36 cellular contexts compared by ENCODE assay signal in genomic region chrX:113269203-113269602, GRCh38.
A peak's percentile ranks its signal among the peaks of the same experiment; 100 is the strongest.
DNase-seq lines count a peak whose midpoint lies in the region; ATAC-seq, FAIRE-seq and TF ChIP-seq lines count a peak whose summit lies in the region.
"Had no signal": no experiment of that assay in that cellular context is flagged by ENCODE, and none has a peak within 500 bp of the region (broad histone marks: within the 10 kb centered on the region; RNA-seq: fewer than 3 reads in every experiment).

No MANE protein-coding gene starts in this region.

- no peak overlapping the region for H3K14ac ChIP-seq in IMR-90 (replicated peaks; ENCODE audit: low read depth, low read length)

- no peak overlapping the region for H4K91ac ChIP-seq in IMR-90 (ENCODE audit: insufficient read depth, low read depth, low read length)

- no peaks in the 10 kb centered on the region for H3K27me3 Mint-ChIP-seq in astrocyte (ENCODE audit: low read depth, unreplicated experiment)
- H3K27me3 Mint-ChIP-seq: B cell; CD4-positive, alpha-beta memory T cell; CD4-positive, alpha-beta T cell; CD4-positive, CD25-positive, alpha-beta regulatory T cell had no signal

- H2BK120ac ChIP-seq in IMR-90 (ENCODE audit: low read depth, low read length), result no peak overlapping the region

- no peak overlapping the region for H3K9ac ChIP-seq in HepG2 (ENCODE audit: insufficient read depth, low read depth, low read length)
- no peak overlapping the region for H3K9ac ChIP-seq in IMR-90 (ENCODE audit: low read depth, low read length)
- H3K9ac ChIP-seq in astrocyte (ENCODE audit: low read length), result no peak overlapping the region
- H3K9ac ChIP-seq: BLaER1; BLaER1 treated with 17β-estradiol and CSF1 and Interleukin-3, amounts not matched to agents 10 nM and 100 nM had no signal

- TF ChIP-seq RAD21 in HepG2 (CRISPR knock-in tag; IDR thresholded peaks at IDR 0.05), result no peak
- no peak for TF ChIP-seq RAD21 in A549 (conservative IDR thresholded peaks at IDR 0.05 in 1 of 2, IDR thresholded peaks at IDR 0.05 in 1 of 2)
- no peak for TF ChIP-seq RAD21 in IMR-90 (IDR thresholded peaks at IDR 0.05; ENCODE audit: low read length)

- no peaks in the 10 kb centered on the region for H3K79me1 ChIP-seq in IMR-90 (ENCODE audit: low read depth in 1 of 2, low read length in 2 of 2)

- H2AK9ac ChIP-seq in IMR-90 (replicated peaks; ENCODE audit: low read depth, low read length, poor library complexity), result no peak overlapping the region

- no peaks in the 10 kb centered on the region for H3K27me3 ChIP-seq in HepG2 (ENCODE audit: control insufficient read depth in 1 of 2, insufficient read depth in 2 of 2, low read length in 2 of 2)
- peaks cover 0 to 2% of the 10 kb centered on the region in 2 donors for H3K27me3 ChIP-seq in right lobe of liver
- no peaks in the 10 kb centered on the region for H3K27me3 ChIP-seq in IMR-90 (ENCODE audit: control insufficient read depth, insufficient read depth, low read length)
- H3K27me3 ChIP-seq in astrocyte (ENCODE audit: insufficient read depth, low read length), result no peaks in the 10 kb centered on the region
- H3K27me3 ChIP-seq: BE2C had no signal

- no peak overlapping the region for H3K23ac ChIP-seq in IMR-90 (ENCODE audit: low read depth, low read length)

- CTCF ChIA-PET in HepG2 (lab: Yijun Ruan, JAX; ENCODE audit: low intra/inter-chr PET ratio, low total read pairs), result no interaction called here
- CTCF ChIA-PET in A549 (lab: Yijun Ruan, JAX), result no interaction called here
- CTCF ChIA-PET in IMR-90 (lab: Yijun Ruan, JAX), result no interaction called here

- no peak for TF ChIP-seq POLR2A in HepG2 (IDR thresholded peaks at IDR 0.05; ENCODE audit: insufficient read depth in 1 of 2, low read depth in 2 of 2, low read length in 2 of 2)
- TF ChIP-seq POLR2A in right lobe of liver (IDR thresholded peaks at IDR 0.05), result no peak
- no peak for TF ChIP-seq POLR2A in A549 (IDR thresholded peaks at IDR 0.05; ENCODE audit: low read length)
- no peak for TF ChIP-seq POLR2A in IMR-90 (IDR thresholded peaks at IDR 0.05; ENCODE audit: low read depth, low read length)

- no peak for FAIRE-seq in HepG2 (lab: Jason Lieb, UNC)
- no peak for FAIRE-seq in A549 (lab: Jason Lieb, UNC)
- FAIRE-seq in astrocyte (lab: Jason Lieb, UNC), result peak; percentile 41
- FAIRE-seq: A204.1, D721Med had no signal

- H4K8ac ChIP-seq in IMR-90 (ENCODE audit: low read depth in 2 of 2, low read length in 2 of 2), result no peak overlapping the region

- DNase-seq in HepG2 (ENCODE audit: low spot score), result no peak
- no peak for DNase-seq in right lobe of liver
- DNase-seq in A549 (ENCODE audit: low read depth in 1 of 2, low spot score in 1 of 2), result no peak
- no peak for DNase-seq in IMR-90
- DNase-seq in astrocyte (ENCODE audit: low read depth), result no peak
- DNase-seq in cortex of kidney (lab: John Stamatoyannopoulos, UW), result no peak
- DNase-seq in germinal center (ENCODE audit: low spot score), result no peak
- DNase-seq: 8988T; ACHN; AML-193; BE2C; C1 segment of cervical spinal cord; Caco-2; Calu3; CD4-positive, alpha-beta memory T cell; CD4-positive, alpha-beta T cell; CD4-positive, CD25-positive, alpha-beta regulatory T cell; CD8-positive, alpha-beta memory T cell; CD8-positive, alpha-beta T cell; COR-L47; DMS 273 treated with DMSO at 0.1 percent for 48 hours; DMS153; DMS53; DMS79; DMS79 treated with DMSO at 0.1 percent for 48 hours; DND-41; EL had no signal

- dilution Hi-C loops in IMR-90 (cut with HindIII; ENCODE audit: low sequenced_read_pairs, unreplicated experiment), result no loop called here

- H3K4me3 Mint-ChIP-seq in astrocyte (ENCODE audit: unreplicated experiment), result no peak overlapping the region
- H3K4me3 Mint-ChIP-seq: B cell; CD14-positive monocyte; CD4-positive, alpha-beta memory T cell; CD4-positive, alpha-beta T cell; CD4-positive, CD25-positive, alpha-beta regulatory T cell; CD8-positive, alpha-beta memory T cell; CD8-positive, alpha-beta T cell had no signal

- H3K27ac ChIP-seq in HepG2 (ENCODE audit: extremely low read length, insufficient read depth, low read length), result no peak overlapping the region
- H3K27ac ChIP-seq in right lobe of liver, result no peak overlapping the region
- no peak overlapping the region for H3K27ac ChIP-seq in A549
- no peak overlapping the region for H3K27ac ChIP-seq in IMR-90 (ENCODE audit: insufficient read depth, low read length)
- H3K27ac ChIP-seq in astrocyte (ENCODE audit: low read depth, low read length), result no peak overlapping the region
- H3K27ac ChIP-seq: 22Rv1; BLaER1; BLaER1 treated with 17β-estradiol and CSF1 and Interleukin-3, amounts not matched to agents 10 nM and 100 nM; C4-2B had no signal

- no peaks in the 10 kb centered on the region for H3K9me1 ChIP-seq in IMR-90 (ENCODE audit: insufficient read depth, low read length)

- H3K79me2 ChIP-seq in HepG2 (ENCODE audit: insufficient read depth, low read length) (no peaks in the 10 kb centered on the region), astrocyte (ENCODE audit: insufficient read depth, low read length) (no peaks in the 10 kb centered on the region)

- H4K5ac ChIP-seq in IMR-90 (ENCODE audit: low read depth, low read length), result no peak overlapping the region

- H3K4ac ChIP-seq in IMR-90 (ENCODE audit: low read depth, low read length), result no peak overlapping the region

- no peak overlapping the region for H2BK5ac ChIP-seq in IMR-90 (ENCODE audit: low read depth, low read length, poor library complexity, severe bottlenecking)

- no peaks in the 10 kb centered on the region for H3K9me3 Mint-ChIP-seq in astrocyte (ENCODE audit: unreplicated experiment)
- H3K9me3 Mint-ChIP-seq: CD4-positive, alpha-beta T cell; CD8-positive, alpha-beta memory T cell; CD8-positive, alpha-beta T cell had no signal

- H3K4me1 ChIP-seq in HepG2 (ENCODE audit: insufficient read depth, low read length) (peaks cover 10% of the 10 kb centered on the region; the same call in 1 of the 2 replicates), right lobe of liver (no peaks in the 10 kb centered on the region), A549 (no peaks in the 10 kb centered on the region), IMR-90 (ENCODE audit: control insufficient read depth, insufficient read depth, low read length) (no peaks in the 10 kb centered on the region), astrocyte (ENCODE audit: insufficient read depth, low read length) (no peaks in the 10 kb centered on the region)
- H3K4me1 ChIP-seq: BE2C; BLaER1; BLaER1 treated with 17β-estradiol and CSF1 and Interleukin-3, amounts not matched to agents 10 nM and 100 nM; Caco-2 had no signal

- no peak for TF ChIP-seq EP300 in HepG2 (IDR thresholded peaks at IDR 0.05; ENCODE audit: low read depth in 2 of 2, low read length in 2 of 2)
- no peak for TF ChIP-seq EP300 in HepG2 (CRISPR knock-in tag; IDR thresholded peaks at IDR 0.05; ENCODE audit: borderline replicate concordance)
- TF ChIP-seq EP300 in A549 (IDR thresholded peaks at IDR 0.05), result no peak

- TF ChIP-seq CTCF in HepG2 (CRISPR knock-in tag; IDR thresholded peaks at IDR 0.05), result no peak
- no peak for TF ChIP-seq CTCF in right lobe of liver (IDR thresholded peaks at IDR 0.05)
- no peak for TF ChIP-seq CTCF in A549 (IDR thresholded peaks at IDR 0.05)
- no peak for TF ChIP-seq CTCF in IMR-90 (conservative IDR thresholded peaks at IDR 0.05; ENCODE audit: low read depth, low read length)
- TF ChIP-seq CTCF in astrocyte (IDR thresholded peaks at IDR 0.05; ENCODE audit: insufficient read depth, low read depth, low read length), result no peak

- no peak overlapping the region for H3K27ac Mint-ChIP-seq in astrocyte (ENCODE audit: unreplicated experiment)
- H3K27ac Mint-ChIP-seq: B cell; CD14-positive monocyte; CD4-positive, alpha-beta memory T cell; CD4-positive, alpha-beta T cell; CD4-positive, CD25-positive, alpha-beta regulatory T cell; CD8-positive, alpha-beta memory T cell; CD8-positive, alpha-beta T cell had no signal

- H2AK5ac ChIP-seq in IMR-90 (ENCODE audit: low read depth, low read length), result no peak overlapping the region

- H2AFZ ChIP-seq in HepG2 (ENCODE audit: low read length) (no peak overlapping the region), IMR-90 (replicated peaks; ENCODE audit: low read length, poor library complexity) (no peak overlapping the region), astrocyte (ENCODE audit: low read depth, low read length) (no peak overlapping the region)

- H3K4me1 Mint-ChIP-seq in astrocyte (ENCODE audit: low read depth, unreplicated experiment), result peaks cover 2% of the 10 kb centered on the region
- H3K4me1 Mint-ChIP-seq: B cell; CD14-positive monocyte; CD4-positive, alpha-beta memory T cell; CD4-positive, CD25-positive, alpha-beta regulatory T cell; CD8-positive, alpha-beta memory T cell had no signal

- H2BK15ac ChIP-seq in IMR-90 (ENCODE audit: low read depth, low read length), result no peak overlapping the region

- H3K4me2 ChIP-seq in HepG2 (ENCODE audit: low read depth, low read length), result no peak overlapping the region
- no peak overlapping the region for H3K4me2 ChIP-seq in A549
- H3K4me2 ChIP-seq in IMR-90 (ENCODE audit: low read depth, low read length), result no peak overlapping the region
- H3K4me2 ChIP-seq in astrocyte (ENCODE audit: low read length), result no peak overlapping the region
- H3K4me2 ChIP-seq: BLaER1; BLaER1 treated with 17β-estradiol and CSF1 and Interleukin-3, amounts not matched to agents 10 nM and 100 nM had no signal

- POLR2A ChIA-PET in HepG2 (lab: Yijun Ruan, JAX) (no interaction called here), A549 (lab: Yijun Ruan, JAX) (no interaction called here), IMR-90 (lab: Charles Lee; ENCODE audit: unreplicated experiment) (no interaction called here)

- no peaks in the 10 kb centered on the region for H3K36me3 Mint-ChIP-seq in astrocyte (ENCODE audit: low read depth, unreplicated experiment)
- H3K36me3 Mint-ChIP-seq: CD14-positive monocyte; CD4-positive, alpha-beta memory T cell; CD4-positive, CD25-positive, alpha-beta regulatory T cell; CD8-positive, alpha-beta memory T cell; CD8-positive, alpha-beta T cell had no signal

- H4K20me1 ChIP-seq in HepG2 (ENCODE audit: insufficient read depth, low read length) (no peaks in the 10 kb centered on the region), IMR-90 (ENCODE audit: insufficient read depth, low read length) (no peaks in the 10 kb centered on the region), astrocyte (ENCODE audit: insufficient read depth, low read length) (no peaks in the 10 kb centered on the region)
- H4K20me1 ChIP-seq: BLaER1; BLaER1 treated with 17β-estradiol and CSF1 and Interleukin-3, amounts not matched to agents 10 nM and 100 nM had no signal

- H3K36me3 ChIP-seq in HepG2 (replicated peaks in 1 of 2; ENCODE audit: control insufficient read depth in 1 of 2, insufficient read depth in 2 of 2, low read length in 2 of 2), result no peaks in the 10 kb centered on the region
- H3K36me3 ChIP-seq in right lobe of liver, result no peaks in the 10 kb centered on the region
- H3K36me3 ChIP-seq in IMR-90 (ENCODE audit: control insufficient read depth, insufficient read depth, low read length), result no peaks in the 10 kb centered on the region
- no peaks in the 10 kb centered on the region for H3K36me3 ChIP-seq in astrocyte (ENCODE audit: insufficient read depth, low read length)
- H3K36me3 ChIP-seq: BE2C; BLaER1; BLaER1 treated with 17β-estradiol and CSF1 and Interleukin-3, amounts not matched to agents 10 nM and 100 nM had no signal

- H3K56ac ChIP-seq in IMR-90 (ENCODE audit: extremely low read depth, insufficient read depth, low read length), result no peak overlapping the region

- intact Hi-C loops in HepG2 (cut with micrococcal nuclease; ENCODE audit: unreplicated experiment), result no loop called here
- intact Hi-C loops in right lobe of liver (cut with DNase I), result no loop called here
- intact Hi-C loops in IMR-90 (cut with micrococcal nuclease), result no loop called here

- H2BK20ac ChIP-seq in IMR-90 (ENCODE audit: low read depth, low read length), result no peak overlapping the region

- ATAC-seq in HepG2, result no peak
- ATAC-seq in right lobe of liver, result no peak
- ATAC-seq in A549, result no peak
- ATAC-seq in IMR-90 (ENCODE audit: low read depth), result no peak
- no peak for ATAC-seq in GM18870 (IDR thresholded peaks at IDR 0.05; ENCODE audit: unreplicated experiment)
- ATAC-seq: CD8-positive, alpha-beta T cell had no signal

- no peak overlapping the region for H3K18ac ChIP-seq in IMR-90 (ENCODE audit: low read depth, low read length)

- H3K4me3 ChIP-seq in HepG2 (replicated peaks in 1 of 3; ENCODE audit: insufficient read depth in 1 of 3, low read depth in 2 of 3, low read length in 3 of 3) (no peak overlapping the region), right lobe of liver (no peak overlapping the region), A549 (no peak overlapping the region), IMR-90 (ENCODE audit: insufficient read depth, low read depth, low read length) (no peak overlapping the region), astrocyte (ENCODE audit: insufficient read depth, low read depth, low read length) (no peak overlapping the region)
- H3K4me3 ChIP-seq: BLaER1; BLaER1 treated with 17β-estradiol and CSF1 and Interleukin-3, amounts not matched to agents 10 nM and 100 nM had no signal

- H3K9me3 ChIP-seq in HepG2 (ENCODE audit: low read length) (no peaks in the 10 kb centered on the region), right lobe of liver (no peaks in the 10 kb centered on the region), A549 (no peaks in the 10 kb centered on the region), IMR-90 (ENCODE audit: control insufficient read depth, insufficient read depth, low read length) (no peaks in the 10 kb centered on the region), astrocyte (ENCODE audit: insufficient read depth, low read depth, low read length) (no peaks in the 10 kb centered on the region)
- H3K9me3 ChIP-seq: BE2C; BLaER1; BLaER1 treated with 17β-estradiol and CSF1 and Interleukin-3, amounts not matched to agents 10 nM and 100 nM; Caco-2 had no signal

- BruUV-seq in HepG2 (replicated peaks; lab: Mats Ljungman, UMichigan) (no TSS peak), IMR-90 (replicated peaks; lab: Mats Ljungman, UMichigan) (no TSS peak)

- in situ Hi-C loops in HepG2 (cut with HindIII; ENCODE audit: extremely low pct_ligation_motif_present, low pct_unique_long_range_greater_than_20kb), result no loop called here
- in situ Hi-C loops in IMR-90 (cut with MboI; ENCODE audit: low sequenced_read_pairs), result no loop called here

Comparison
In these comparisons a context has a peak if more than half of its experiments do, and no peak if none do; other contexts are left out.
1. Of the 38 proteins assayed by ChIP-seq in both HepG2 and A549: peak only in HepG2: none; only in A549: none; in both: MAFK; in neither: 37.